19 cellular contexts compared by ENCODE assay signal in the genomic region with DNA sequence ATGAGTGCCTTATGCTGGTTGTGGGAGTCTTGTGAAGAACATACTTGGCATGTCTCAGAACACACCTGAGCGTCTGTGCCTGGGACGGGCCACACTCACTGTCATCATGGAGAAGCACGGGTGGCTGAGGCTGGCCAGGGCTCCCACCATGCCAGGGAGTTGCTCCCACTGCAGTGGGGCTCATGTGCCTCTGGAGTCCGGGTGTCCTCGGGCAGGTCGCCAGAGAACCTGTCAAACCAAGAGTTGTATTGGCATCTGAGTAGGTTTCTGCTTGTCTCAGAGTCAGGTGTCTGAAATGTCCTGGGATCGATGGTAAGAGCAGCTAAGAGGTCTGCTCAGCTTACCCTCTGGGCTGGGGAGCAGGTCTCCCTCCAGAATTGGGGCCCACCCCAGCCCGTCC.
A peak's percentile ranks its signal among the peaks of the same experiment; 100 is the strongest.
DNase-seq lines count a peak whose midpoint lies in the region; ATAC-seq lines count a peak whose summit lies in the region.
"Had no signal": no experiment of that assay in that cellular context is flagged by ENCODE, and none has a peak within 500 bp of the region (broad histone marks: within the 10 kb centered on the region; RNA-seq: fewer than 3 reads in every experiment).

No MANE protein-coding gene starts in this region.

- peaks cover 49 to 94% of the 10 kb centered on the region in 2 donors for H3K36me3 ChIP-seq in neuronal stem cell (replicated peaks in 1 of 2; ENCODE audit: control insufficient read depth in 2 of 2, insufficient read depth in 2 of 2, low read length in 2 of 2)

- H3K36me3 Mint-ChIP-seq in activated T-cell treated with anti-CD3 and anti-CD28 coated beads, Interleukin-2, amount 50 U/mL, for 24 hours (ENCODE audit: low read depth) = peaks cover 89% of the 10 kb centered on the region
- H3K36me3 Mint-ChIP-seq in activated T-cell treated with anti-CD3 and anti-CD28 coated beads, Interleukin-2, amount 50 U/mL, for 72 hours (ENCODE audit: insufficient read depth in 2 of 2) = peaks cover 0 to 2% of the 10 kb centered on the region in 2 donors
- peaks cover 28% of the 10 kb centered on the region for H3K36me3 Mint-ChIP-seq in stimulated activated memory B cell treated with anti-CD40 and anti-IgM and Interleukin-4, amounts not matched to agents 10 μg/mL and 1 μg/mL and 100 μg/mL, for 72 hours

- H3K9me3 ChIP-seq in neuronal stem cell (replicated peaks in 1 of 2; ENCODE audit: control insufficient read depth in 2 of 2, insufficient read depth in 1 of 2, low read depth in 1 of 2, low read length in 2 of 2) = no peaks in the 10 kb centered on the region
- H3K9me3 ChIP-seq: A549; BLaER1 treated with 17β-estradiol and CSF1 and Interleukin-3, amounts not matched to agents 10 nM and 100 nM; Caco-2 had no signal

- H3K27ac ChIP-seq in caudate nucleus (ENCODE audit: low read depth, low read length) (peak overlapping the region; percentile 13), neuronal stem cell (replicated peaks; ENCODE audit: low read length) (no peak overlapping the region)
- H3K27ac ChIP-seq: 22Rv1; A549; BLaER1 treated with 17β-estradiol and CSF1 and Interleukin-3, amounts not matched to agents 10 nM and 100 nM; C4-2B had no signal

- no peak overlapping the region for H2BK12ac ChIP-seq in neuronal stem cell (ENCODE audit: low read length)

- no peaks in the 10 kb centered on the region for H3K79me1 ChIP-seq in neuronal stem cell (ENCODE audit: low read depth, low read length)

- no CpG with 5 or more reads among the region's 8 CpGs for WGBS in neuronal stem cell (ENCODE audit: extremely low coverage in 2 of 2, insufficient read length in 2 of 2, insufficient replicate concordance in 1 of 2), 2 donors

- H2BK15ac ChIP-seq in neuronal stem cell (ENCODE audit: low read length) = no peak overlapping the region

- peaks cover 4 to 10% of the 10 kb centered on the region in 2 donors for H3K4me1 ChIP-seq in neuronal stem cell (ENCODE audit: control insufficient read depth in 2 of 2, insufficient read depth in 1 of 2, low read depth in 1 of 2, low read length in 2 of 2)
- H3K4me1 ChIP-seq: A549, Caco-2 had no signal

- no peak for ATAC-seq in activated T-cell treated with anti-CD3 and anti-CD28 coated beads, Interleukin-2, amount 50 U/mL, for 72 hours (replicated peaks in 1 of 2)
- no peak for ATAC-seq in GM21529 (IDR thresholded peaks at IDR 0.05; ENCODE audit: unreplicated experiment)
- no peak for ATAC-seq in stimulated activated memory B cell treated with anti-CD40 and anti-IgM and Interleukin-4, amounts not matched to agents 10 μg/mL and 1 μg/mL and 100 μg/mL, for 72 hours
- ATAC-seq: A549; CD8-positive, alpha-beta T cell had no signal

- H3K4me3 Mint-ChIP-seq in activated T-cell treated with anti-CD3 and anti-CD28 coated beads, Interleukin-2, amount 50 U/mL, for 24 hours = no peak overlapping the region
- no peak overlapping the region for H3K4me3 Mint-ChIP-seq in activated T-cell treated with anti-CD3 and anti-CD28 coated beads, Interleukin-2, amount 50 U/mL, for 72 hours
- no peak overlapping the region for H3K4me3 Mint-ChIP-seq in stimulated activated memory B cell treated with anti-CD40 and anti-IgM and Interleukin-4, amounts not matched to agents 10 μg/mL and 1 μg/mL and 100 μg/mL, for 72 hours
- H3K4me3 Mint-ChIP-seq: B cell; CD4-positive, alpha-beta T cell; CD8-positive, alpha-beta T cell had no signal

- H3K14ac ChIP-seq in neuronal stem cell (ENCODE audit: low read length) = no peak overlapping the region

- no peak overlapping the region for H4K91ac ChIP-seq in neuronal stem cell (ENCODE audit: low read depth, low read length, poor library complexity)

- H2BK120ac ChIP-seq in neuronal stem cell (ENCODE audit: low read depth, low read length) = no peak overlapping the region

- H3K27ac Mint-ChIP-seq in activated T-cell treated with anti-CD3 and anti-CD28 coated beads, Interleukin-2, amount 50 U/mL, for 24 hours = peak overlapping the region; percentile 8
- H3K27ac Mint-ChIP-seq in activated T-cell treated with anti-CD3 and anti-CD28 coated beads, Interleukin-2, amount 50 U/mL, for 72 hours = no peak overlapping the region
- no peak overlapping the region for H3K27ac Mint-ChIP-seq in stimulated activated memory B cell treated with anti-CD40 and anti-IgM and Interleukin-4, amounts not matched to agents 10 μg/mL and 1 μg/mL and 100 μg/mL, for 72 hours
- H3K27ac Mint-ChIP-seq: B cell; CD4-positive, alpha-beta T cell; CD8-positive, alpha-beta T cell had no signal

- H3K4me2 ChIP-seq in neuronal stem cell (ENCODE audit: insufficient read depth, low read length, poor library complexity, severe bottlenecking) = no peak overlapping the region
- H3K4me2 ChIP-seq: A549 had no signal

- peaks cover 10% of the 10 kb centered on the region for H3K4me1 Mint-ChIP-seq in activated T-cell treated with anti-CD3 and anti-CD28 coated beads, Interleukin-2, amount 50 U/mL, for 24 hours (ENCODE audit: low read depth)
- H3K4me1 Mint-ChIP-seq in activated T-cell treated with anti-CD3 and anti-CD28 coated beads, Interleukin-2, amount 50 U/mL, for 72 hours (ENCODE audit: low read depth) = peaks cover 7% of the 10 kb centered on the region
- peaks cover 42% of the 10 kb centered on the region for H3K4me1 Mint-ChIP-seq in stimulated activated memory B cell treated with anti-CD40 and anti-IgM and Interleukin-4, amounts not matched to agents 10 μg/mL and 1 μg/mL and 100 μg/mL, for 72 hours

- H3K9me3 Mint-ChIP-seq in activated T-cell treated with anti-CD3 and anti-CD28 coated beads, Interleukin-2, amount 50 U/mL, for 24 hours = no peaks in the 10 kb centered on the region
- no peaks in the 10 kb centered on the region for H3K9me3 Mint-ChIP-seq in activated T-cell treated with anti-CD3 and anti-CD28 coated beads, Interleukin-2, amount 50 U/mL, for 72 hours
- H3K9me3 Mint-ChIP-seq in stimulated activated memory B cell treated with anti-CD40 and anti-IgM and Interleukin-4, amounts not matched to agents 10 μg/mL and 1 μg/mL and 100 μg/mL, for 72 hours = no peaks in the 10 kb centered on the region
- H3K9me3 Mint-ChIP-seq: CD4-positive, alpha-beta T cell; CD8-positive, alpha-beta T cell had no signal

- H3K27me3 Mint-ChIP-seq in activated T-cell treated with anti-CD3 and anti-CD28 coated beads, Interleukin-2, amount 50 U/mL, for 24 hours = no peaks in the 10 kb centered on the region
- H3K27me3 Mint-ChIP-seq in activated T-cell treated with anti-CD3 and anti-CD28 coated beads, Interleukin-2, amount 50 U/mL, for 72 hours (ENCODE audit: low read depth) = no peaks in the 10 kb centered on the region
- no peaks in the 10 kb centered on the region for H3K27me3 Mint-ChIP-seq in stimulated activated memory B cell treated with anti-CD40 and anti-IgM and Interleukin-4, amounts not matched to agents 10 μg/mL and 1 μg/mL and 100 μg/mL, for 72 hours
- H3K27me3 Mint-ChIP-seq: B cell; CD4-positive, alpha-beta T cell had no signal

- H3K4me3 ChIP-seq in neuronal stem cell (ENCODE audit: low read length in 2 of 2) = no peak overlapping the region
- H3K4me3 ChIP-seq: A549; BLaER1 treated with 17β-estradiol and CSF1 and Interleukin-3, amounts not matched to agents 10 nM and 100 nM had no signal

- no peak overlapping the region for H2AK5ac ChIP-seq in neuronal stem cell (ENCODE audit: low read depth, low read length)

- no peak overlapping the region for H2BK5ac ChIP-seq in neuronal stem cell (ENCODE audit: low read length)

- no peak overlapping the region for H3K9ac ChIP-seq in neuronal stem cell (ENCODE audit: low read depth, low read length, poor library complexity)
- H3K9ac ChIP-seq: BLaER1 treated with 17β-estradiol and CSF1 and Interleukin-3, amounts not matched to agents 10 nM and 100 nM had no signal

- no peak overlapping the region for H2AFZ ChIP-seq in neuronal stem cell (ENCODE audit: low read length)

- H3K27me3 ChIP-seq in neuronal stem cell (ENCODE audit: control insufficient read depth in 3 of 3, insufficient read depth in 3 of 3, low read depth in 1 of 3, low read length in 3 of 3) = no peaks in the 10 kb centered on the region

- DNase-seq in activated T-cell treated with anti-CD3 and anti-CD28 coated beads, Interleukin-2, amount 50 U/mL, for 24 hours = no peak
- DNase-seq in activated T-cell treated with anti-CD3 and anti-CD28 coated beads, Interleukin-2, amount 50 U/mL, for 72 hours = no peak
- DNase-seq in caudate nucleus (lab: John Stamatoyannopoulos, UW) (no peak), neuronal stem cell (ENCODE audit: low spot score) (no peak), NCI-H2171 (lab: John Stamatoyannopoulos, UW) (no peak)
- DNase-seq: AML-193; Caco-2; Calu3; CD4-positive, alpha-beta T cell; CD8-positive, alpha-beta T cell; DMS79 treated with DMSO at 0.1 percent for 48 hours; GF-D8 had no signal

- peak overlapping the region; percentile 16 for H3K23ac ChIP-seq in neuronal stem cell (ENCODE audit: low read depth, low read length, poor library complexity)

- no peak overlapping the region for H3K18ac ChIP-seq in neuronal stem cell (ENCODE audit: low read length)

- H4K8ac ChIP-seq in neuronal stem cell (ENCODE audit: low read depth, low read length) = no peak overlapping the region

- H3K4ac ChIP-seq in neuronal stem cell (ENCODE audit: low read length) = no peak overlapping the region
